ENCODE assay signal across 1 cellular context in the genomic region with DNA sequence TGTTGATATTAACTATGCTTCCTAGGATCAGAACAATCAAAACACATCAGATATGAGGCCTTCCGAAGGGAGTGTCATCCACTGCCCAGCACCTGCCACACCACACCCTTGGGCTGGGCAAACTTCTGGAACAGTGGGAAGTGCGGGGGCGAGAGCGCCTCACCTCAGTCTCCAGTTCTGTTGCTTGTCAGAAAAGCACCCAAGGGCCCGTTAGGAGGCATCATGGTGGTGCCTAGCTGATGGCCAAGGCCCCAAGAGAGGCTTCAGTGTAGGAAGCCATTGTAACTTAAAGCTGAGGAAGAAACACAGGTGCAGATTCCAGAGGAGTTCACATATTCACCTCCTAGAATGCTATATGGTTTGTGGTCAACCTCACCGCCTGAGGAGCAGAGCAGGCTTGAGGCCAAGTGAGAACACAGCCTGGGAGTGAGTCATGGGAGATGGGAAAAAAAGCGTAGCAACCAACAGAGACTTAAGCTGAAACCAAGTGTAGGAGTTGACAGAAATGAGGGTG.
TF ChIP-seq lines count a peak whose summit lies in the region.

No MANE protein-coding gene starts in this region.

TF ChIP-seq in PFSK-1, 5 proteins besides CTCF, POLR2A, EP300 and RAD21 (continued from another document):
- TF ChIP-seq, protein P1, sequence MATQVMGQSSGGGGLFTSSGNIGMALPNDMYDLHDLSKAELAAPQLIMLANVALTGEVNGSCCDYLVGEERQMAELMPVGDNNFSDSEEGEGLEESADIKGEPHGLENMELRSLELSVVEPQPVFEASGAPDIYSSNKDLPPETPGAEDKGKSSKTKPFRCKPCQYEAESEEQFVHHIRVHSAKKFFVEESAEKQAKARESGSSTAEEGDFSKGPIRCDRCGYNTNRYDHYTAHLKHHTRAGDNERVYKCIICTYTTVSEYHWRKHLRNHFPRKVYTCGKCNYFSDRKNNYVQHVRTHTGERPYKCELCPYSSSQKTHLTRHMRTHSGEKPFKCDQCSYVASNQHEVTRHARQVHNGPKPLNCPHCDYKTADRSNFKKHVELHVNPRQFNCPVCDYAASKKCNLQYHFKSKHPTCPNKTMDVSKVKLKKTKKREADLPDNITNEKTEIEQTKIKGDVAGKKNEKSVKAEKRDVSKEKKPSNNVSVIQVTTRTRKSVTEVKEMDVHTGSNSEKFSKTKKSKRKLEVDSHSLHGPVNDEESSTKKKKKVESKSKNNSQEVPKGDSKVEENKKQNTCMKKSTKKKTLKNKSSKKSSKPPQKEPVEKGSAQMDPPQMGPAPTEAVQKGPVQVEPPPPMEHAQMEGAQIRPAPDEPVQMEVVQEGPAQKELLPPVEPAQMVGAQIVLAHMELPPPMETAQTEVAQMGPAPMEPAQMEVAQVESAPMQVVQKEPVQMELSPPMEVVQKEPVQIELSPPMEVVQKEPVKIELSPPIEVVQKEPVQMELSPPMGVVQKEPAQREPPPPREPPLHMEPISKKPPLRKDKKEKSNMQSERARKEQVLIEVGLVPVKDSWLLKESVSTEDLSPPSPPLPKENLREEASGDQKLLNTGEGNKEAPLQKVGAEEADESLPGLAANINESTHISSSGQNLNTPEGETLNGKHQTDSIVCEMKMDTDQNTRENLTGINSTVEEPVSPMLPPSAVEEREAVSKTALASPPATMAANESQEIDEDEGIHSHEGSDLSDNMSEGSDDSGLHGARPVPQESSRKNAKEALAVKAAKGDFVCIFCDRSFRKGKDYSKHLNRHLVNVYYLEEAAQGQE (IDR thresholded peaks at IDR 0.05; ENCODE audit: insufficient read depth in 1 of 2, low read depth in 2 of 2, low read length in 2 of 2), result no peak
- TF ChIP-seq TAF1 (IDR thresholded peaks at IDR 0.05; ENCODE audit: borderline replicate concordance, insufficient read depth, low read length) (no peak), FOXP2 (optimal IDR thresholded peaks at IDR 0.05; ENCODE audit: borderline replicate concordance, extremely low read depth, extremely low read length, insufficient read depth) (no peak)
